Comparison of ENCODE assay signal across 8 cellular contexts in genomic region chr13:33542309-33543088, GRCh38.
DNase-seq lines count a peak whose midpoint lies in the region; ATAC-seq and TF ChIP-seq lines count a peak whose summit lies in the region.

No MANE protein-coding gene starts in this region.

- peak; percentile 90 for ATAC-seq in HG03442 (IDR thresholded peaks at IDR 0.05; ENCODE audit: unreplicated experiment)

- POLR2A ChIA-PET in BJ (lab: Charles Lee) = interaction anchor here (0.6 to 0.9 kb wide), 5 partner anchors 51 to 709 kb away, joined by 3 to 4 read pairs (median 3); no protein-coding TSS in a partner anchor

- peaks cover 9% of the 10 kb centered on the region for H3K4me1 ChIP-seq in colonic mucosa

- H3K27ac ChIP-seq in colonic mucosa (peak overlapping the region; percentile 95), layer of hippocampus (ENCODE audit: low read depth, low read length) (peak overlapping the region; percentile 99)

- H3K27me3 ChIP-seq in BJ (ENCODE audit: control insufficient read depth, insufficient read depth, low read length) = no peaks in the 10 kb centered on the region
- no peaks in the 10 kb centered on the region for H3K27me3 ChIP-seq in colonic mucosa
- H3K27me3 ChIP-seq in layer of hippocampus (ENCODE audit: control insufficient read depth, insufficient read depth, low read length) = no peaks in the 10 kb centered on the region

- H3K4me3 ChIP-seq in BJ (ENCODE audit: low read depth, low read length) (peak overlapping the region; percentile 36), colonic mucosa (peak overlapping the region; percentile 24)

- H3K9me3 ChIP-seq in colonic mucosa = no peaks in the 10 kb centered on the region

- CTCF ChIA-PET in BJ (lab: Yijun Ruan, JAX) = interaction anchor here (0.6 to 3.2 kb wide), 20 partner anchors 12 to 961 kb away, joined by 3 to 38 read pairs (median 3); partner anchors contain the start of gene PDS5B

- DNase-seq in BJ (ENCODE audit: low read depth) = peak; percentile 95
- DNase-seq in GM19238 (ENCODE audit: insufficient read length, low spot score) = peak; percentile 69
- peak; percentile 97 to 100 for DNase-seq in NCI-H524 (lab: John Stamatoyannopoulos, UW)
- peak; percentile 98 for DNase-seq in activated CD4-positive, alpha-beta T cell treated with anti-CD3 and anti-CD28 coated beads for 48 hours
- peak; percentile 98 for DNase-seq in colonic mucosa
- DNase-seq in stimulated activated CD4-positive, alpha-beta T cell treated with anti-CD3 and anti-CD28 coated beads, Interleukin-1b, Interleukin-23, amount 100 ng/mL, for 4 hours (ENCODE audit: low read depth in 2 of 2) = peak; percentile 98

- peak overlapping the region; percentile 67 to 85 for H3K9ac ChIP-seq in colonic mucosa (ENCODE audit: low read depth in 2 of 2, low read length in 2 of 2)

- H3K36me3 ChIP-seq in BJ (ENCODE audit: control insufficient read depth, insufficient read depth, low read length) (no peaks in the 10 kb centered on the region), colonic mucosa (no peaks in the 10 kb centered on the region)

- TF ChIP-seq CTCF in BJ (IDR thresholded peaks at IDR 0.05; ENCODE audit: insufficient read depth, low read depth, low read length) = peak; percentile 91
- TF ChIP-seq CTCF in colonic mucosa (IDR thresholded peaks at IDR 0.05) = peak; percentile 60

- intact Hi-C loops in colonic mucosa (cut with DNase I) = loop anchor here (5.0 kb wide), 1 partner anchor 955 kb away; the partner anchor contains the start of gene PDS5B

Comparison
In these comparisons a context has a peak if more than half of its experiments do, and no peak if none do; other contexts are left out.
1. Peak in every context shown above with its lines: DNase-seq, ATAC-seq, H3K4me3 ChIP-seq and H3K27ac ChIP-seq.